Comparison of ENCODE assay signal across 15 cellular contexts in genomic region chr1:230356869-230357778, GRCh38.
DNase-seq lines count a peak whose midpoint lies in the region; ATAC-seq, FAIRE-seq and TF ChIP-seq lines count a peak whose summit lies in the region.
"Had no signal": no experiment of that assay in that cellular context is flagged by ENCODE, and none has a peak within 500 bp of the region (broad histone marks: within the 10 kb centered on the region; RNA-seq: fewer than 3 reads in every experiment).

No MANE protein-coding gene starts in this region.

- H3K4me1 ChIP-seq in A673 (ENCODE audit: insufficient read depth, low read length, poor library complexity, severe bottlenecking): peaks cover 4% of the 10 kb centered on the region
- no peaks in the 10 kb centered on the region for H3K4me1 ChIP-seq in body of pancreas
- H3K4me1 ChIP-seq: BLaER1 had no signal

- H3K36me3 ChIP-seq in A673 (ENCODE audit: insufficient read depth, low read length, poor library complexity, severe bottlenecking): no peaks in the 10 kb centered on the region
- no peaks in the 10 kb centered on the region for H3K36me3 ChIP-seq in bronchial epithelial cell (ENCODE audit: control insufficient read depth, insufficient read depth, low read length)
- peaks cover 0 to 2% of the 10 kb centered on the region in 2 donors for H3K36me3 ChIP-seq in body of pancreas (replicated peaks in 1 of 2; ENCODE audit: insufficient read depth in 1 of 2, low read depth in 2 of 2)
- H3K36me3 ChIP-seq: BLaER1 had no signal

- no peaks in the 10 kb centered on the region for H3K27me3 ChIP-seq in A673 (replicated peaks; ENCODE audit: insufficient read depth, low read depth, low read length, poor library complexity)
- H3K27me3 ChIP-seq in bronchial epithelial cell (ENCODE audit: control insufficient read depth, insufficient read depth, low read length): no peaks in the 10 kb centered on the region
- H3K27me3 ChIP-seq in layer of hippocampus (ENCODE audit: control insufficient read depth, insufficient read depth, low read length): no peaks in the 10 kb centered on the region
- H3K27me3 ChIP-seq in body of pancreas: no peaks in the 10 kb centered on the region
- H3K27me3 ChIP-seq: BLaER1, SJCRH30 had no signal

- DNase-seq in A673 (ENCODE audit: low spot score): peak; percentile 60
- DNase-seq in NCI-H2107 (lab: John Stamatoyannopoulos, UW): peak; percentile 41
- DNase-seq in bronchial epithelial cell (ENCODE audit: low read depth): no peak
- DNase-seq in body of pancreas: no peak
- no peak for DNase-seq in stimulated activated CD4-positive, alpha-beta T cell treated with anti-CD3 and anti-CD28 coated beads, Interleukin-2, amount 100 ng/mL, for 48 hours
- DNase-seq: CD8-positive, alpha-beta T cell; DMS79 treated with DMSO at 0.1 percent for 48 hours; NCI-H1694 treated with DMSO at 0.1 percent for 48 hours; NCI-H748 treated with DMSO at 0.1 percent for 48 hours; SJCRH30 had no signal

- FAIRE-seq in bronchial epithelial cell (lab: Jason Lieb, UNC): peak; percentile 40

- no peak for TF ChIP-seq POLR2A in body of pancreas (IDR thresholded peaks at IDR 0.05)

- ATAC-seq in HG03442 (IDR thresholded peaks at IDR 0.05; ENCODE audit: unreplicated experiment) (no peak), HG02938 (IDR thresholded peaks at IDR 0.05; ENCODE audit: unreplicated experiment) (no peak), body of pancreas (no peak)
- ATAC-seq: CD8-positive, alpha-beta T cell had no signal

- 92 to 93% methylated on average over 43 to 45 of the region's 47 CpGs for WGBS in body of pancreas, 2 donors

- H3K27ac ChIP-seq in A673 (ENCODE audit: low read depth, low read length, poor library complexity, severe bottlenecking): no peak overlapping the region
- H3K27ac ChIP-seq in layer of hippocampus (ENCODE audit: low read depth, low read length): peak overlapping the region; percentile 32
- no peak overlapping the region for H3K27ac ChIP-seq in body of pancreas
- H3K27ac ChIP-seq: BLaER1, KMS-11, SJCRH30 had no signal

- no TSS peak for BruUV-seq in A673 (replicated peaks; lab: Mats Ljungman, UMichigan)

- CTCF ChIA-PET in A673 (lab: Charles Lee): no interaction called here

- POLR2A ChIA-PET in A673 (lab: Charles Lee; ENCODE audit: low non-redundant PET): interaction anchor here (0.6 kb wide), 1 partner anchor 1097 kb away, joined by 3 read pairs; no protein-coding TSS in a partner anchor

- H3K4me3 ChIP-seq in A673 (ENCODE audit: low read depth, low read length, poor library complexity, severe bottlenecking) (no peak overlapping the region), bronchial epithelial cell (ENCODE audit: low read depth, low read length) (no peak overlapping the region), body of pancreas (no peak overlapping the region)
- H3K4me3 ChIP-seq: BLaER1, SJCRH30 had no signal

- intact Hi-C loops in A673 (cut with micrococcal nuclease; ENCODE audit: unreplicated experiment): no loop called here
- intact Hi-C loops in body of pancreas (cut with DNase I): no loop called here

- no peak for TF ChIP-seq CTCF in A673 (conservative IDR thresholded peaks at IDR 0.05; ENCODE audit: low read depth, low read length)
- no peak for TF ChIP-seq CTCF in bronchial epithelial cell (IDR thresholded peaks at IDR 0.05; ENCODE audit: insufficient read depth, low read length, severe bottlenecking)
- TF ChIP-seq CTCF in body of pancreas (IDR thresholded peaks at IDR 0.05): no peak

- no peaks in the 10 kb centered on the region for H3K9me3 ChIP-seq in A673 (ENCODE audit: low read depth, low read length, poor library complexity, severe bottlenecking)
- H3K9me3 ChIP-seq in body of pancreas: no peaks in the 10 kb centered on the region
- H3K9me3 ChIP-seq: SJCRH30 had no signal

Comparison
In these comparisons a context has a peak if more than half of its experiments do, and no peak if none do; other contexts are left out.
1. DNase-seq: peak in A673 (single experiment) and NCI-H2107 (single experiment); none in bronchial epithelial cell (single experiment), body of pancreas (0 of 4) and stimulated activated CD4-positive, alpha-beta T cell treated with anti-CD3 and anti-CD28 coated beads, Interleukin-2, amount 100 ng/mL, for 48 hours (0 of 2).